29 cellular contexts compared by ENCODE assay signal in genomic region chr4:68592673-68593072, GRCh38. TPM values are rescaled to one million over a fixed set of nuclear protein-coding genes. Genes with fewer than 3 reads are reported as not detected.
DNase-seq lines count a peak whose midpoint lies in the region; ATAC-seq, FAIRE-seq and TF ChIP-seq lines count a peak whose summit lies in the region.
"Had no signal": no experiment of that assay in that cellular context is flagged by ENCODE, and none has a peak within 500 bp of the region (broad histone marks: within the 10 kb centered on the region; RNA-seq: fewer than 3 reads in every experiment).

No MANE protein-coding gene starts in this region.

- no peak overlapping the region for H4K12ac ChIP-seq in trophoblast cell (ENCODE audit: low read depth, low read length)

- no peak overlapping the region for H3K18ac ChIP-seq in trophoblast cell (ENCODE audit: low read length)

- H4K8ac ChIP-seq in trophoblast cell (ENCODE audit: low read depth, low read length), result peak overlapping the region; percentile 65

- H3K4me1 Mint-ChIP-seq in immature natural killer cell, result no peaks in the 10 kb centered on the region

- WGBS in trophoblast cell (ENCODE audit: extremely low coverage, insufficient coverage, insufficient read length), result no CpG with 5 or more reads among the region's 1 CpG

- peak overlapping the region; percentile 80 for H2BK12ac ChIP-seq in trophoblast cell (ENCODE audit: low read length)

- no peak overlapping the region for H3K4ac ChIP-seq in trophoblast cell (ENCODE audit: low read depth, low read length)

- no peaks in the 10 kb centered on the region for H3K79me2 ChIP-seq in trophoblast cell (ENCODE audit: control insufficient read depth, insufficient read depth, low read length, poor library complexity)

- peaks cover 0 to 2% (median 0%) of the 10 kb centered on the region in 3 donors for H3K27me3 Mint-ChIP-seq in immature natural killer cell (ENCODE audit: low read depth in 3 of 3)
- H3K27me3 Mint-ChIP-seq: naive B cell had no signal

- H3K9ac ChIP-seq in trophoblast cell (ENCODE audit: low read length), result no peak overlapping the region

- DNase-seq in trophoblast cell (no peak), head of caudate nucleus (no peak), D721Med (ENCODE audit: insufficient read length, low spot score) (no peak), NCI-H187 treated with DMSO at 0.1 percent for 48 hours (lab: John Stamatoyannopoulos, UW) (no peak), immature natural killer cell (no peak)
- DNase-seq: activated CD4-positive, alpha-beta T cell treated with anti-CD3 and anti-CD28 coated beads for 4 hours; activated T-cell treated with anti-CD3 and anti-CD28 coated beads for 4 hours; C1 segment of cervical spinal cord; DMS53; dorsolateral prefrontal cortex; Kasumi-1; kidney glomerular epithelial cell; naive B cell; NCI-H146; NCI-H510A; small intestine; stimulated activated naive CD4-positive, alpha-beta T cell; T1000; WERI-Rb-1 had no signal

- peaks cover 9% of the 10 kb centered on the region for H3K79me1 ChIP-seq in trophoblast cell (ENCODE audit: low read length)

- no peak overlapping the region for H3K14ac ChIP-seq in trophoblast cell (ENCODE audit: low read length)

- no peak overlapping the region for H3K27ac ChIP-seq in trophoblast cell (ENCODE audit: low read depth, low read length)
- H3K27ac ChIP-seq: dorsolateral prefrontal cortex, right atrium auricular region, suprapubic skin, WERI-Rb-1 had no signal

- H3K9me3 ChIP-seq in trophoblast cell (ENCODE audit: insufficient read depth, low read depth, low read length), result no peaks in the 10 kb centered on the region
- H3K9me3 ChIP-seq: right atrium auricular region, suprapubic skin had no signal

- H2BK120ac ChIP-seq in trophoblast cell (ENCODE audit: insufficient read depth, low read length, poor library complexity), result no peak overlapping the region

- no peak overlapping the region for H2AFZ ChIP-seq in trophoblast cell (ENCODE audit: insufficient read depth, low read length, poor library complexity)

- intact Hi-C loops in head of caudate nucleus (cut with DNase I), result no loop called here

- H3K4me1 ChIP-seq in trophoblast cell (ENCODE audit: control insufficient read depth in 1 of 2, insufficient read depth in 2 of 2, low read length in 2 of 2), result peaks cover 2 to 3% of the 10 kb centered on the region in 2 experiments
- H3K4me1 ChIP-seq: right atrium auricular region, suprapubic skin had no signal

- H3K36me3 ChIP-seq in trophoblast cell (ENCODE audit: control insufficient read depth in 1 of 2, insufficient read depth in 2 of 2, low read length in 2 of 2), result no peaks in the 10 kb centered on the region
- H3K36me3 ChIP-seq: right atrium auricular region, suprapubic skin, WERI-Rb-1 had no signal

- H3K36me3 Mint-ChIP-seq in immature natural killer cell, result no peaks in the 10 kb centered on the region
- H3K36me3 Mint-ChIP-seq: activated naive CD4-positive, alpha-beta T cell treated with anti-CD3 and anti-CD28 coated beads, Interleukin-2, amount 50 U/mL, for 72 hours; mesothelial cell of epicardium; naive B cell had no signal

- H4K91ac ChIP-seq in trophoblast cell (ENCODE audit: low read depth, low read length), result no peak overlapping the region

- no peak overlapping the region for H3K4me3 ChIP-seq in trophoblast cell (ENCODE audit: low read depth, low read length)
- H3K4me3 ChIP-seq: dorsolateral prefrontal cortex, right atrium auricular region, suprapubic skin had no signal

- H3K27ac Mint-ChIP-seq in immature natural killer cell, result no peak overlapping the region
- H3K27ac Mint-ChIP-seq: activated naive CD4-positive, alpha-beta T cell treated with anti-CD3 and anti-CD28 coated beads, Interleukin-2, amount 50 U/mL, for 72 hours; activated T-helper 2 cell treated with anti-CD3 and anti-CD28 coated beads, Interferon-gamma antibody, Interleukin-2, Interleukin-4, amounts not matched to agents 10 μg/mL and 5 μg/mL and 100 μg/mL, durations not matched to agents 14 hours and 24 hours and 36 hours had no signal

- H2BK5ac ChIP-seq in trophoblast cell (ENCODE audit: low read depth, low read length, poor library complexity), result peak overlapping the region; percentile 27

- H2AK5ac ChIP-seq in trophoblast cell (ENCODE audit: low read length), result no peak overlapping the region

- no peak overlapping the region for H3K4me2 ChIP-seq in trophoblast cell (ENCODE audit: low read length)

- H3K9me3 Mint-ChIP-seq in immature natural killer cell, result peaks cover 0 to 9% (median 4%) of the 10 kb centered on the region in 6 donors
- H3K9me3 Mint-ChIP-seq: activated T-helper 2 cell treated with anti-CD3 and anti-CD28 coated beads, Interferon-gamma antibody, Interleukin-2, Interleukin-4, amounts not matched to agents 10 μg/mL and 5 μg/mL and 100 μg/mL, durations not matched to agents 14 hours and 24 hours and 36 hours; mesothelial cell of epicardium had no signal

- H3K27me3 ChIP-seq in trophoblast cell (ENCODE audit: insufficient read depth, low read length), result no peaks in the 10 kb centered on the region
- H3K27me3 ChIP-seq: dorsolateral prefrontal cortex, right atrium auricular region, suprapubic skin had no signal

- TF ChIP-seq CTCF in D721Med (IDR thresholded peaks at IDR 0.05; ENCODE audit: insufficient read depth, missing control alignments), result no peak

- no peak overlapping the region for H3K4me3 Mint-ChIP-seq in immature natural killer cell
- H3K4me3 Mint-ChIP-seq: mesothelial cell of epicardium, naive B cell had no signal

- no peak for FAIRE-seq in D721Med (lab: Jason Lieb, UNC)
- FAIRE-seq: frontal cortex, H54, small intestine had no signal

- ATAC-seq in GM18867 (IDR thresholded peaks at IDR 0.05; ENCODE audit: unreplicated experiment) (peak; percentile 63), GM21786 (IDR thresholded peaks at IDR 0.05; ENCODE audit: unreplicated experiment) (peak; percentile 80), HG03097 (IDR thresholded peaks at IDR 0.05; ENCODE audit: low FRiP score, unreplicated experiment) (peak; percentile 67)
- ATAC-seq: activated naive CD4-positive, alpha-beta T cell treated with anti-CD3 and anti-CD28 coated beads, Interleukin-2, amount 50 U/mL, for 72 hours had no signal

- H3K23ac ChIP-seq in trophoblast cell (ENCODE audit: low read length), result no peak overlapping the region

RNA-seq across cellular contexts. Expression of gene UGT2B17, which starts 16.6 kb away (rescaled TPM):
- polyA plus RNA-seq in trophoblast cell (2013), result 0.15 TPM in 2 replicates
- polyA plus RNA-seq in immature natural killer cell, result not detected
